In the genomic region with DNA sequence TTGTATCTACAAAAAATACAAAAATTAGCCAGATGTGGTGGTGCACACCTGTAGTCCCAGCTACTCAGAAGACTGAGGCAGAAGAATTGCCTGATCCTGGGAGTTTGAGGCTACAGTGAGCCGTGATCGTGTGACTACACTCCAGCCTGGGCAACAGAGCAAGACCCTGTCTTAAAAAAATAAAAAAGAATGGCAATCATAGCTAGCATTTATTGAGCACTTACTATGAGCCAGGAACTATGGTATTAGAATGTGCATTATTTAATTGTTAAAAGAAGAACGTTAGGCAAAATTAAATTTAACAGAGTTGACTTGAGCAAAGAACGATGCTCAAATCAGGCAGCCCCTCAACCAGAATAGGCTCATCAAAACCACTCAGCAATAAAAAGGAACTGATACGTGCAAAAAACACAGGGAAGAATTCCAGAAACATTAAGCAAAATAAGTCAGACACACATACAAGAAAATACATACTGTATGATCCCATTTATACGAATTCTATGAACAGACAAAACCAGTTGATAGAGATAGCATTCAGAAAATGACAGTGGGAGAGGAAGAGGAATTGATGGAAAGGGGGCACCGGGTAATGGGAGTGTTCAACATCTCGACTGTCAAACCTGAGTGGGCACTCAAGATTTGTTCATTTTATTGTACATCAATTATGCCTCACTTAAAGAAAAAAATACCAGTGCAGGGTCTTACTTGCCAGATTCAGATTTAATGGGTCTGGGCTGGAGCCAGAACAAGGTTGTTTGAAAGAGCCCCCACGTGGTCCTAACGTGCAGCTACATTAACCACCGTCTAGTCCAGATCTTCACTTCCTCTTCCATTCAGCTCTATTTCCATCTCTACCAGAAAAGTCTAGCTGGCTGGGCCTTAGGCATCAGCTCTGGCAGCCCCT, we compare ENCODE assay signal across 8 cellular contexts. TPM values are rescaled to one million over a fixed set of nuclear protein-coding genes. Genes with fewer than 3 reads are reported as not detected.
DNase-seq lines count a peak whose midpoint lies in the region; ATAC-seq and TF ChIP-seq lines count a peak whose summit lies in the region.

No MANE protein-coding gene starts in this region.

- DNase-seq in NK-92 treated with Interleukin-12 subunit alpha and Interleukin-12 subunit beta, amount 100 ng/mL, for 24 hours (lab: John Stamatoyannopoulos, UW): peak; percentile 13
- DNase-seq in NK-92 (lab: John Stamatoyannopoulos, UW; ENCODE audit: unreplicated experiment) (no peak), RWPE1 (ENCODE audit: low spot score) (no peak), colonic mucosa (peak; percentile 41), renal cortical epithelial cell (ENCODE audit: low read depth) (peak; percentile 47), COLO829 (ENCODE audit: low spot score) (no peak)

- H3K27ac ChIP-seq in RWPE1: peak overlapping the region; percentile 99
- peak overlapping the region; percentile 15 for H3K27ac ChIP-seq in colonic mucosa

- H3K9ac ChIP-seq in colonic mucosa (ENCODE audit: low read depth in 2 of 2, low read length in 2 of 2): peak overlapping the region in 1 of 2 donors; percentile 14

- intact Hi-C loops in colonic mucosa (cut with DNase I): no loop called here

- POLR2A ChIA-PET in RWPE1 (lab: Yijun Ruan, JAX; ENCODE audit: low non-redundant PET): interaction anchor here (0.7 kb wide), 1 partner anchor 9 kb away, joined by 3 read pairs; no protein-coding TSS in a partner anchor

- ATAC-seq in HG02798 (IDR thresholded peaks at IDR 0.05; ENCODE audit: poor library complexity, unreplicated experiment): peak; percentile 60
- ATAC-seq in GM19035 (IDR thresholded peaks at IDR 0.05; ENCODE audit: unreplicated experiment): no peak

- H3K9me3 ChIP-seq in colonic mucosa: no peaks in the 10 kb centered on the region

- H3K36me3 ChIP-seq in colonic mucosa: no peaks in the 10 kb centered on the region

- no peaks in the 10 kb centered on the region for H3K27me3 ChIP-seq in colonic mucosa

- TF ChIP-seq CTCF in RWPE1 (conservative IDR thresholded peaks at IDR 0.05; ENCODE audit: low read depth) (no peak), colonic mucosa (IDR thresholded peaks at IDR 0.05) (no peak)

- H3K4me3 ChIP-seq in colonic mucosa: no peak overlapping the region

- H3K4me1 ChIP-seq in colonic mucosa: peaks cover 11% of the 10 kb centered on the region

- CTCF ChIA-PET in RWPE1 (lab: Yijun Ruan, JAX): interaction anchor here (0.7 to 0.9 kb wide), 3 partner anchors 22 to 379 kb away, joined by 3 read pairs; no protein-coding TSS in a partner anchor

RNA-seq across cellular contexts. Expression of a gene that starts 8.0 kb away (rescaled TPM):
- total RNA-seq in colonic mucosa (100 to 1,000 TPM; 158 to 188 TPM), renal cortical epithelial cell (57.5 and 243 TPM in 2 replicates)

RNA-seq across cellular contexts. Expression of a gene that starts 16.6 kb away (rescaled TPM):
- total RNA-seq in colonic mucosa: 100 to 1,000 TPM in 1 of 2 donors, 10 to 100 TPM in 1; 84.8 to 129 TPM
- 58.5 and 103 TPM in 2 replicates for total RNA-seq in renal cortical epithelial cell

RNA-seq across cellular contexts. Expression of a gene that starts 25.4 kb away (rescaled TPM):
- 100 to 1,000 TPM; 116 to 164 TPM for total RNA-seq in colonic mucosa
- total RNA-seq in renal cortical epithelial cell: 42.5 and 159 TPM in 2 replicates

RNA-seq across cellular contexts. Expression of a gene that starts 56.8 kb away (rescaled TPM):
- total RNA-seq in colonic mucosa (100 to 1,000 TPM; 107 to 123 TPM), renal cortical epithelial cell (1.4 and 2.7 TPM in 2 replicates)

Comparison
In these comparisons a context has a peak if more than half of its experiments do, and no peak if none do; other contexts are left out.
1. DNase-seq: peak in NK-92 treated with Interleukin-12 subunit alpha and Interleukin-12 subunit beta, amount 100 ng/mL, for 24 hours (single experiment), colonic mucosa (single experiment) and renal cortical epithelial cell (single experiment); none in NK-92 (single experiment), RWPE1 (single experiment) and COLO829 (single experiment).